25 cellular contexts compared by ENCODE assay signal in the genomic region with DNA sequence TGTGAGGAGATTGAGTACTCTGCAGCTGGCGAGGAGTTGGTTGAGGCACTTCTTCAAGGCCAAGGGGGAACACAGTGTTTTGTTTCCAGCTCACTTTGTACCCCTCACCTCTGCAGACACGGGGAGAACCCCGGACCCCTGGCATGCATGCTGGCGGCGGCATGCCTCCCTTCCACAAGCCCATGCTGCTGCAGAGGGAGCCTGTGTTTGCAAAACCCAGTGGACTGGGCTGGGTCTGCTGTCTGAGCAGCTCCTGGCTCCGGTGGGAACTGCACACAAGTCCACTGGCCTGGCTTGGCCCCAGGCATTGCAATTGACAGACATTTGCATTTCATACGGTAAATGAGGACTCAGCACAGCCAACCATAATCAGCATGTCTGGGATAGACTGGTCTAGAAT.
"Had no signal": no experiment of that assay in that cellular context is flagged by ENCODE, and none has a peak within 500 bp of the region (broad histone marks: within the 10 kb centered on the region; RNA-seq: fewer than 3 reads in every experiment).

No MANE protein-coding gene starts in this region.

- H3K4me3 ChIP-seq: colonic mucosa, esophagus squamous epithelium, gastrocnemius medialis, heart right ventricle, left ventricle myocardium inferior, lower lobe of right lung, mucosa of descending colon had no signal

- H3K9me3 ChIP-seq: colonic mucosa, esophagus squamous epithelium, gastrocnemius medialis, heart right ventricle, left ventricle myocardium inferior, lower lobe of right lung, mucosa of descending colon had no signal

- FAIRE-seq: islet of Langerhans had no signal

- H3K27ac ChIP-seq: colonic mucosa, epithelial cell of prostate, esophagus squamous epithelium, gastrocnemius medialis, heart right ventricle, left ventricle myocardium inferior, lower lobe of right lung had no signal

- H3K27me3 ChIP-seq: colonic mucosa, esophagus squamous epithelium, gastrocnemius medialis, heart right ventricle had no signal

- H3K4me1 ChIP-seq: colonic mucosa, gastrocnemius medialis, lower lobe of right lung had no signal

- ATAC-seq: effector memory CD8-positive, alpha-beta T cell; esophagus mucosa; gastrocnemius medialis; heart right ventricle; left colon; left lobe of liver; lower lobe of right lung; mucosa of descending colon had no signal

- DNase-seq: colonic mucosa; cortex of kidney; effector CD8-positive, alpha-beta T cell; effector memory CD8-positive, alpha-beta T cell; endodermal cell; erythroblast; esophagus squamous epithelium; foreskin fibroblast; foreskin melanocyte; gastrocnemius medialis; glutamatergic neuron; head of caudate nucleus; heart right ventricle; hippocampal formation; kidney glomerular epithelial cell; left colon; left ventricle myocardium inferior; lower lobe of right lung; mesenchymal stem cell; mucosa of descending colon; naive B cell had no signal
